Comparison of ENCODE assay signal across 1 cellular context in genomic region chr12:96225994-96226399, GRCh38.
A peak's percentile ranks its signal among the peaks of the same experiment; 100 is the strongest.
TF ChIP-seq lines count a peak whose summit lies in the region.

No MANE protein-coding gene starts in this region.

TF ChIP-seq in liver, 16 proteins besides CTCF, POLR2A, EP300 and RAD21 (continued from another document):
- TF ChIP-seq, protein P1, sequence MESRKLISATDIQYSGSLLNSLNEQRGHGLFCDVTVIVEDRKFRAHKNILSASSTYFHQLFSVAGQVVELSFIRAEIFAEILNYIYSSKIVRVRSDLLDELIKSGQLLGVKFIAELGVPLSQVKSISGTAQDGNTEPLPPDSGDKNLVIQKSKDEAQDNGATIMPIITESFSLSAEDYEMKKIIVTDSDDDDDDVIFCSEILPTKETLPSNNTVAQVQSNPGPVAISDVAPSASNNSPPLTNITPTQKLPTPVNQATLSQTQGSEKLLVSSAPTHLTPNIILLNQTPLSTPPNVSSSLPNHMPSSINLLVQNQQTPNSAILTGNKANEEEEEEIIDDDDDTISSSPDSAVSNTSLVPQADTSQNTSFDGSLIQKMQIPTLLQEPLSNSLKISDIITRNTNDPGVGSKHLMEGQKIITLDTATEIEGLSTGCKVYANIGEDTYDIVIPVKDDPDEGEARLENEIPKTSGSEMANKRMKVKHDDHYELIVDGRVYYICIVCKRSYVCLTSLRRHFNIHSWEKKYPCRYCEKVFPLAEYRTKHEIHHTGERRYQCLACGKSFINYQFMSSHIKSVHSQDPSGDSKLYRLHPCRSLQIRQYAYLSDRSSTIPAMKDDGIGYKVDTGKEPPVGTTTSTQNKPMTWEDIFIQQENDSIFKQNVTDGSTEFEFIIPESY (IDR thresholded peaks at IDR 0.05), result peak; percentile 68
- TF ChIP-seq GABPA (IDR thresholded peaks at IDR 0.05 in 1 of 2, conservative IDR thresholded peaks at IDR 0.05 in 1 of 2), result peak in 1 of 2 donors; percentile 55
- peak; percentile 93 for TF ChIP-seq HNF4G (IDR thresholded peaks at IDR 0.05)
- TF ChIP-seq EGR1 (IDR thresholded peaks at IDR 0.05; ENCODE audit: low read depth in 2 of 2), result peak in 1 of 2 donors; percentile 69
- peak; percentile 62 for TF ChIP-seq FOXA2 (IDR thresholded peaks at IDR 0.05)
- TF ChIP-seq YY1 (IDR thresholded peaks at IDR 0.05), result peak; percentile 78
- peak; percentile 85 for TF ChIP-seq MAX (IDR thresholded peaks at IDR 0.05)
